8 cellular contexts compared by ENCODE assay signal in the genomic region with DNA sequence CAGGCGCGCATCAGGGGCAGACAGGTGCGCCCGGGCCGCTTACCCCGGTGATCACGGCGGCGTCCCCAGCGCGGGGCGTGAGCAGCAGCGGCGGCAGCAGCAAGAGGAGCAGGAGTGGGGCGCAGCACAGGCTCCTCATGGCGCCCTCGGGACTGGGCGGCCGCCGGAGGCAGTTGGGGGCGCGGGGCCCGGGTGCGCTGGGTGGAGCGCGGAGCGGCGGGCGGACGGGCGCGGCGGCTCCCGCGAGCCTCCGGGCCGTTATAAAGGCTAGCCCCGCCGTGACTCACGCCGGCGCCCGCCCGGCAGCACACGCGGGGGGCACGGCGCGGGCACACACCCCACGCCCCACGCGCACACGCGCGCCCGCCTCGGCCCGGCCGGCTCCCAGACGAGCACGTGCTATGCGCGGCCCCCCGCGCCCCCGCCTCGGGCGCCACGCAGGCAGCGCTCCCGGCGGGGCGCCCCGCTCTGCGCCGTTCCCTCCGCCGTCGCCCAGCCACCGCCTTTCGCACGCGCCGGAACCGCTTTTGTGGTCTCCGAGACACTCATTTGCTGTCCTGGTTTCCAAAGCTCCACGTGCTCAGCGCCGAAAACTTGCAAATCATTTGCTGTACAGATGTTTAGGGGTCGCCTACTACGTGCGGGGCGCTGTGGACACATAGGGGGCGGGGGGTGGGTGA. TPM values are rescaled to one million over a fixed set of nuclear protein-coding genes. Genes with fewer than 3 reads are reported as not detected.
A peak's percentile ranks its signal among the peaks of the same experiment; 100 is the strongest.
DNase-seq lines count a peak whose midpoint lies in the region; ATAC-seq and TF ChIP-seq lines count a peak whose summit lies in the region.

A gene with protein sequence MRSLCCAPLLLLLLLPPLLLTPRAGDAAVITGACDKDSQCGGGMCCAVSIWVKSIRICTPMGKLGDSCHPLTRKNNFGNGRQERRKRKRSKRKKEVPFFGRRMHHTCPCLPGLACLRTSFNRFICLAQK (minus strand): TSS at position 235 of the 680 bp plus-strand sequence. CDS start 96 bp downstream, at position 139.

- in situ Hi-C loops in Panc1 (cut with HindIII; ENCODE audit: low pct_unique_long_range_greater_than_20kb, low sequenced_read_pairs) = no loop called here

- ATAC-seq in Panc1 (peak; percentile 58; the same call in 1 of the 2 replicates), mucosa of descending colon (peak; percentile 37), HG03097 (IDR thresholded peaks at IDR 0.05; ENCODE audit: low FRiP score, unreplicated experiment) (no peak)

- H3K4me3 Mint-ChIP-seq in Caco-2 (ENCODE audit: unreplicated experiment) = peak within 1 kb of the TSS; percentile 47

- CTCF ChIA-PET in Caco-2 (lab: Charles Lee) (no interaction called here), Panc1 (lab: Charles Lee) (no interaction called here)

- WGBS in thymus = under 1% methylated on average over 94 of the region's 94 CpGs

- no peaks in the 10 kb centered on the region for H3K36me3 Mint-ChIP-seq in Caco-2 (ENCODE audit: insufficient read depth, unreplicated experiment)

- H3K4me1 ChIP-seq in Caco-2 = no peaks in the 10 kb centered on the region; the same call in 1 of the 2 replicates
- no peaks in the 10 kb centered on the region for H3K4me1 ChIP-seq in Panc1 (ENCODE audit: control insufficient read depth, insufficient read depth, low read length)
- peaks cover 4 to 9% of the 10 kb centered on the region in 2 donors for H3K4me1 ChIP-seq in ascending aorta
- peaks cover 8% of the 10 kb centered on the region for H3K4me1 ChIP-seq in mucosa of descending colon (ENCODE audit: low read depth)
- H3K4me1 ChIP-seq in thymus (ENCODE audit: control insufficient read depth, insufficient read depth, low read length) = peaks cover 11% of the 10 kb centered on the region

- peaks cover 26% of the 10 kb centered on the region for H3K27me3 Mint-ChIP-seq in Caco-2 (ENCODE audit: insufficient read depth, unreplicated experiment)

- H3K9me3 Mint-ChIP-seq in Caco-2 (ENCODE audit: unreplicated experiment) = no peaks in the 10 kb centered on the region

- TF ChIP-seq CTCF in Caco-2 (IDR thresholded peaks at IDR 0.05; ENCODE audit: insufficient read depth in 1 of 2, low read depth in 1 of 2, low read length in 1 of 2, severe bottlenecking in 1 of 2, unreplicated experiment in 1 of 2) (no peak), Panc1 (IDR thresholded peaks at IDR 0.05) (no peak), ascending aorta (IDR thresholded peaks at IDR 0.05) (no peak), mucosa of descending colon (IDR thresholded peaks at IDR 0.05) (no peak)

- no peak for DNase-seq in Caco-2
- DNase-seq in Panc1 (ENCODE audit: low read depth, low spot score) = no peak
- no peak for DNase-seq in ascending aorta (ENCODE audit: low spot score in 2 of 2)
- no peak for DNase-seq in mucosa of descending colon
- no peak for DNase-seq in 8988T
- DNase-seq in UCSD-AML1 (lab: John Stamatoyannopoulos, UW; ENCODE audit: unreplicated experiment) = no peak

- H3K27ac ChIP-seq in Panc1 (ENCODE audit: low read length) = no peak within 1 kb of the TSS
- H3K27ac ChIP-seq in ascending aorta = no peak within 1 kb of the TSS
- H3K27ac ChIP-seq in thymus (ENCODE audit: low read depth) = no peak within 1 kb of the TSS

- intact Hi-C loops in Caco-2 (cut with micrococcal nuclease; ENCODE audit: unreplicated experiment) = no loop called here
- intact Hi-C loops in Panc1 (cut with micrococcal nuclease; ENCODE audit: unreplicated experiment) = no loop called here
- intact Hi-C loops in ascending aorta (cut with DNase I) = no loop called here
- intact Hi-C loops in mucosa of descending colon (cut with DNase I, micrococcal nuclease) = no loop called here

- BruUV-seq in Caco-2 (replicated peaks; lab: Mats Ljungman, UMichigan) (no TSS peak), Panc1 (replicated peaks; lab: Mats Ljungman, UMichigan) (no TSS peak)

- H3K36me3 ChIP-seq in Caco-2 (ENCODE audit: control insufficient read depth, insufficient read depth, low read length) (no peaks in the 10 kb centered on the region), Panc1 (ENCODE audit: control insufficient read depth, insufficient read depth, low read length) (no peaks in the 10 kb centered on the region; the same call in 1 of the 2 replicates), ascending aorta (no peaks in the 10 kb centered on the region), mucosa of descending colon (ENCODE audit: low read depth) (no peaks in the 10 kb centered on the region), thymus (ENCODE audit: control insufficient read depth, insufficient read depth) (no peaks in the 10 kb centered on the region)

- H3K4me3 ChIP-seq in Caco-2 (ENCODE audit: low read depth, low read length) = no peak within 1 kb of the TSS
- no peak within 1 kb of the TSS for H3K4me3 ChIP-seq in Panc1 (ENCODE audit: low read depth in 2 of 2, low read length in 2 of 2)
- H3K4me3 ChIP-seq in ascending aorta = peak within 1 kb of the TSS; percentile 45 to 55
- H3K4me3 ChIP-seq in mucosa of descending colon = no peak within 1 kb of the TSS
- peak within 1 kb of the TSS; percentile 43 for H3K4me3 ChIP-seq in thymus (ENCODE audit: low read length)

- peaks cover 5% of the 10 kb centered on the region for H3K27me3 ChIP-seq in Caco-2 (replicated peaks; ENCODE audit: control insufficient read depth, insufficient read depth, low read length)
- H3K27me3 ChIP-seq in Panc1 (ENCODE audit: control insufficient read depth, insufficient read depth, low read length) = peaks cover 26% of the 10 kb centered on the region
- peaks cover 23% of the 10 kb centered on the region for H3K27me3 ChIP-seq in ascending aorta
- H3K27me3 ChIP-seq in thymus (ENCODE audit: control insufficient read depth, insufficient read depth) = peaks cover 27% of the 10 kb centered on the region

- H3K4me1 Mint-ChIP-seq in Caco-2 (ENCODE audit: low read depth, unreplicated experiment) = no peaks in the 10 kb centered on the region

- H3K27ac Mint-ChIP-seq in Caco-2 (ENCODE audit: unreplicated experiment) = no peak within 1 kb of the TSS

- H3K9me3 ChIP-seq in Caco-2 = no peaks in the 10 kb centered on the region
- no peaks in the 10 kb centered on the region for H3K9me3 ChIP-seq in Panc1 (ENCODE audit: control insufficient read depth, insufficient read depth, low read depth, low read length)
- H3K9me3 ChIP-seq in ascending aorta = no peaks in the 10 kb centered on the region
- H3K9me3 ChIP-seq in mucosa of descending colon = no peaks in the 10 kb centered on the region
- H3K9me3 ChIP-seq in thymus (ENCODE audit: control insufficient read depth) = no peaks in the 10 kb centered on the region

- POLR2A ChIA-PET in Caco-2 (lab: Charles Lee) (no interaction called here), Panc1 (lab: Charles Lee) (no interaction called here)

RNA-seq across cellular contexts. Expression of the gene that starts here (rescaled TPM):
- total RNA-seq in Caco-2 (2022) (not detected in 2 replicates), Panc1 (2021; ENCODE audit: unreplicated experiment) (not detected), ascending aorta (not detected), mucosa of descending colon (under 1 TPM in 1 of 3 donors, not detected in 2; 0.46 TPM)
- not detected for polyA plus RNA-seq in Panc1 (2012; ENCODE audit: insufficient read length)
- 0.57 TPM for polyA plus RNA-seq in thymus

Comparison
In these comparisons a context has a peak if more than half of its experiments do, and no peak if none do; other contexts are left out.
1. Peak in ATAC-seq in Panc1; RNA of the gene not detected or under 1 TPM.
2. Peak in ATAC-seq in mucosa of descending colon; RNA of the gene not detected or under 1 TPM.
3. H3K4me3 ChIP-seq: peak in ascending aorta (2 of 2) and thymus (single experiment); none in Caco-2 (single experiment), Panc1 (0 of 2) and mucosa of descending colon (single experiment).